In the genomic region with DNA sequence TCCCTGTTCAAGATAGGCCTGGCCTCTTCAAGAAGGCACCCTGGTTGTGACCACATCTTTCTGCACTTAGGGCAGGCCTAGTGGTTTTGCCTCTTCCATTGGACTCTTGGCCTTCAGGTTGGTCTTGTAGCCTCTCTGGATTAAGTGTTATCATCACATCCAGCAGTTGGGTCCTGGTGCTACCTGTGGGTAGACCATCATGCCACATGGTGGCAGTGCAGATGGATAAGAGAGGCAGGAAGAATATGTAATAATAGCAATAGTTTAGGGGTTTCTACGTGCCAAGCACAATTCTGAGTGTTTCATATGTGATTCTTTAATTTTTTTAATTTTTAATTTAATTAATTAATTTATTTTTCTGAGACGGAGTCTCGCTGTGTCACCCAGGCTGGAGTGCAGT, we compare ENCODE assay signal across 8 cellular contexts. TPM values are rescaled to one million over a fixed set of nuclear protein-coding genes. Genes with fewer than 3 reads are reported as not detected.
A peak's percentile ranks its signal among the peaks of the same experiment; 100 is the strongest.
DNase-seq lines count a peak whose midpoint lies in the region; ATAC-seq and TF ChIP-seq lines count a peak whose summit lies in the region.

No MANE protein-coding gene starts in this region.

- no peak overlapping the region for H3K4me3 ChIP-seq in CD8-positive, alpha-beta memory T cell (ENCODE audit: low read length)
- H3K4me3 ChIP-seq in OCI-LY7 (ENCODE audit: low read depth, low read length, poor library complexity, severe bottlenecking) (no peak overlapping the region), fibroblast of the aortic adventitia (ENCODE audit: low read depth, low read length) (no peak overlapping the region)

- H3K36me3 Mint-ChIP-seq in CD8-positive, alpha-beta memory T cell, result peaks cover 0 to 14% (median 7%) of the 10 kb centered on the region in 3 donors

- CTCF ChIA-PET in CD8-positive, alpha-beta memory T cell (lab: Charles Lee), result interaction anchor here (0.8 kb wide), 1 partner anchor 58 kb away, joined by 4 read pairs; no protein-coding TSS in a partner anchor
- CTCF ChIA-PET in OCI-LY7 (lab: Charles Lee; ENCODE audit: unreplicated experiment), result no interaction called here

- peak in 3 of 5 donors; percentile 9 to 20 (median 13) for DNase-seq in CD8-positive, alpha-beta memory T cell
- DNase-seq in OCI-LY7 (ENCODE audit: low spot score), result peak; percentile 52
- DNase-seq in fibroblast of the aortic adventitia (ENCODE audit: low read depth), result no peak
- no peak for DNase-seq in NCI-H1105 (lab: John Stamatoyannopoulos, UW)
- no peak for DNase-seq in GM03348 (ENCODE audit: low spot score)
- no peak for DNase-seq in NCI-H187 treated with DMSO at 0.1 percent for 48 hours (lab: John Stamatoyannopoulos, UW)
- no peak for DNase-seq in cerebellar cortex (ENCODE audit: low spot score)

- H3K4me1 Mint-ChIP-seq in CD8-positive, alpha-beta memory T cell, result no peaks in the 10 kb centered on the region

- ATAC-seq in GM19351 (IDR thresholded peaks at IDR 0.05; ENCODE audit: unreplicated experiment), result peak; percentile 80

- H3K36me3 ChIP-seq in CD8-positive, alpha-beta memory T cell (ENCODE audit: insufficient read depth, low read length), result no peaks in the 10 kb centered on the region
- no peaks in the 10 kb centered on the region for H3K36me3 ChIP-seq in OCI-LY7 (ENCODE audit: insufficient read depth, low read length)

- BruUV-seq in OCI-LY7 (replicated peaks; lab: Mats Ljungman, UMichigan), result no TSS peak

- H3K4me1 ChIP-seq in CD8-positive, alpha-beta memory T cell (ENCODE audit: insufficient read depth, low read length), result no peaks in the 10 kb centered on the region
- no peaks in the 10 kb centered on the region for H3K4me1 ChIP-seq in OCI-LY7 (ENCODE audit: insufficient read depth, low read length, poor library complexity, severe bottlenecking)

- no peaks in the 10 kb centered on the region for H3K9me2 ChIP-seq in OCI-LY7 (ENCODE audit: insufficient read depth, low read length)

- no peak overlapping the region for H3K4me2 ChIP-seq in OCI-LY7 (ENCODE audit: low read length)

- H3K27ac ChIP-seq in CD8-positive, alpha-beta memory T cell (ENCODE audit: low read depth, low read length), result no peak overlapping the region
- H3K27ac ChIP-seq in OCI-LY7 (ENCODE audit: low read depth, low read length, poor library complexity, severe bottlenecking), result no peak overlapping the region

- H3K9me3 ChIP-seq in CD8-positive, alpha-beta memory T cell (ENCODE audit: low read length), result no peaks in the 10 kb centered on the region
- H3K9me3 ChIP-seq in OCI-LY7 (ENCODE audit: low read length), result 0 out of 2 replicates have a peak, but pooled peaks cover 4% of the 10 kb centered on the region

- no peaks in the 10 kb centered on the region for H3K79me2 ChIP-seq in OCI-LY7 (ENCODE audit: insufficient read depth, low read depth, low read length)

- no peaks in the 10 kb centered on the region for H3K27me3 ChIP-seq in CD8-positive, alpha-beta memory T cell (ENCODE audit: insufficient read depth, low read length, poor library complexity, severe bottlenecking)

- H3K27ac Mint-ChIP-seq in CD8-positive, alpha-beta memory T cell, result no peak overlapping the region

- H2AFZ ChIP-seq in OCI-LY7 (ENCODE audit: low read length), result no peak overlapping the region

- H3K27me3 Mint-ChIP-seq in CD8-positive, alpha-beta memory T cell, result peaks cover 13 to 31% of the 10 kb centered on the region in 2 donors

- POLR2A ChIA-PET in CD8-positive, alpha-beta memory T cell (lab: Charles Lee), result no interaction called here
- POLR2A ChIA-PET in OCI-LY7 (lab: Charles Lee), result no interaction called here

- intact Hi-C loops in OCI-LY7 (cut with micrococcal nuclease; ENCODE audit: unreplicated experiment), result loop anchor here (1.0 to 5.0 kb wide), 2 partner anchors 60 to 121 kb away; no protein-coding TSS in a partner anchor

- TF ChIP-seq CTCF in OCI-LY7 (conservative IDR thresholded peaks at IDR 0.05; ENCODE audit: low read length) (peak; percentile 74), fibroblast of the aortic adventitia (IDR thresholded peaks at IDR 0.05; ENCODE audit: insufficient read depth, low read length) (peak; percentile 25)

- no peak overlapping the region for H3K4me3 Mint-ChIP-seq in CD8-positive, alpha-beta memory T cell

- H3K9me3 Mint-ChIP-seq in CD8-positive, alpha-beta memory T cell, result peaks cover 0 to 7% (median 2%) of the 10 kb centered on the region in 5 donors

- no peaks in the 10 kb centered on the region for H4K20me1 ChIP-seq in OCI-LY7 (ENCODE audit: insufficient read depth, low read length)

RNA-seq across cellular contexts. Expression of a gene that starts 28.5 kb away (rescaled TPM):
- total RNA-seq in CD8-positive, alpha-beta memory T cell, result 100 to 1,000 TPM; 116 to 118 TPM
- 86.8 TPM for polyA plus RNA-seq in CD8-positive, alpha-beta memory T cell
- total RNA-seq in OCI-LY7 (2014; rRNA removed; shearing (Covaris generic)), result 50.0 and 50.9 TPM in 2 replicates
- total RNA-seq in OCI-LY7 (2022) (87.8 and 97.2 TPM in 2 replicates), fibroblast of the aortic adventitia (ENCODE audit: low replicate concordance) (50.5 and 58.6 TPM in 2 replicates)

RNA-seq across cellular contexts. Expression of a gene that starts 46.9 kb away (rescaled TPM):
- total RNA-seq in CD8-positive, alpha-beta memory T cell, result not detected
- polyA plus RNA-seq in CD8-positive, alpha-beta memory T cell, result not detected
- total RNA-seq in OCI-LY7 (2014; rRNA removed; shearing (Covaris generic)), result not detected in 2 replicates
- not detected in 2 replicates for total RNA-seq in OCI-LY7 (2022)
- not detected in 2 replicates for total RNA-seq in fibroblast of the aortic adventitia (ENCODE audit: low replicate concordance)

Comparison
In these comparisons a context has a peak if more than half of its experiments do, and no peak if none do; other contexts are left out.
1. DNase-seq: peak in CD8-positive, alpha-beta memory T cell (3 of 5) and OCI-LY7 (single experiment); none in fibroblast of the aortic adventitia (single experiment), NCI-H1105 (single experiment), GM03348 (single experiment), NCI-H187 treated with DMSO at 0.1 percent for 48 hours (single experiment) and cerebellar cortex (single experiment).